Comparison of ENCODE assay signal across 7 cellular contexts in the genomic region with DNA sequence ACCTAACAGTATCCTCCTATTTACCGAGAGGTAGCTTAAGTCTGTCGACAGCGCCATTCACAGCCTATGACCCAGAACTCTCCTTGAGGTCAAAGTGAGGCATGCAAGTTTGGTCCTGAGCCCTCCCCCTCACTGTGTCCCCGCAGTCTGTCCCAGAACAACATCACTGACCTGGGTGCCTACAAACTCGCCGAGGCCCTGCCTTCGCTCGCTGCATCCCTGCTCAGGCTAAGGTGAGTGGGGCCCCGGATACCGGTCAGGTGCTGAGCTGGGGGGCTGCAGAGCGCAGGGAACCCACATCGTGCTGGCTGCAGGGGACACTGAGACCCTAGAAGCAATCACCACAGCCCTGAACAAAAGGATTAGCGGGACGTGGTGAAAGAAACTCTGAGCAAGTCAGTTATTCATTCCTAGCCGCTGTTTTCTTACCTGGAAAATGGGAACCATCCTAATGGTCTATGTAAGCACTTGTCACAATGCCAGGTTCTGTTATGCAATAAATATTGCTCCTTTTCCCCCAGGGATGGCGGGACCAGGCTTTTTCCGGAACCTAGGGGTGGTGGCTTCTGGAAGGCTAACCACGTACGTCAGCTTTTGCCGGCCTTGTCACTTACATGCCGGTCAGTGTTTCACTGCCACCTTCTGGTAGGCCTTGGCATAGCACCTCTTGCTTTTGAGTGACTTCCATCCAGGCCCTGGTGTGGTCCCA. TPM values are rescaled to one million over a fixed set of nuclear protein-coding genes. Genes with fewer than 3 reads are reported as not detected.
DNase-seq lines count a peak whose midpoint lies in the region; ATAC-seq and TF ChIP-seq lines count a peak whose summit lies in the region.

No MANE protein-coding gene starts in this region.

- H3K9me3 ChIP-seq in MG63: no peaks in the 10 kb centered on the region
- H3K9me3 ChIP-seq in suprapubic skin: no peaks in the 10 kb centered on the region

- H3K4me3 ChIP-seq in MG63 (no peak overlapping the region), suprapubic skin (no peak overlapping the region)

- peak; percentile 90 for DNase-seq in MG63
- peak; percentile 90 to 92 for DNase-seq in SHP77 (lab: John Stamatoyannopoulos, UW)
- peak; percentile 68 for DNase-seq in activated effector memory CD4-positive, alpha-beta T cell treated with Interleukin-2 at 50 U/mL for 16 hours
- peak; percentile 77 for DNase-seq in germinal center (ENCODE audit: low spot score)
- peak; percentile 100 for DNase-seq in omental fat pad (ENCODE audit: low spot score)
- DNase-seq in suprapubic skin (ENCODE audit: low spot score in 2 of 2): peak; percentile 97 to 98

- no peak for TF ChIP-seq POLR2A in suprapubic skin (IDR thresholded peaks at IDR 0.05)

- TF ChIP-seq EP300 in suprapubic skin (IDR thresholded peaks at IDR 0.05): no peak

- H3K27me3 ChIP-seq in MG63: no peaks in the 10 kb centered on the region
- H3K27me3 ChIP-seq in suprapubic skin: no peaks in the 10 kb centered on the region

- 55% methylated on average over 21 of the region's 21 CpGs for WGBS in suprapubic skin

- H3K36me3 ChIP-seq in MG63: no peaks in the 10 kb centered on the region
- no peaks in the 10 kb centered on the region for H3K36me3 ChIP-seq in suprapubic skin

- peak; percentile 68 for ATAC-seq in GM18502 (IDR thresholded peaks at IDR 0.05; ENCODE audit: poor library complexity, unreplicated experiment)
- peak; percentile 84 for ATAC-seq in omental fat pad (ENCODE audit: low FRiP score)

- no peak overlapping the region for H3K27ac ChIP-seq in suprapubic skin

- peaks cover 23% of the 10 kb centered on the region for H3K4me1 ChIP-seq in suprapubic skin

- peak in 2 of 3 donors; percentile 84 to 85 for TF ChIP-seq CTCF in omental fat pad (IDR thresholded peaks at IDR 0.05)
- TF ChIP-seq CTCF in suprapubic skin (IDR thresholded peaks at IDR 0.05): peak; percentile 89 to 97

RNA-seq across cellular contexts. Expression of a gene that starts 23.8 kb away (rescaled TPM):
- 64.1 and 87.2 TPM in 2 replicates for total RNA-seq in MG63 (2014; rRNA removed; shearing (Covaris generic); ENCODE audit: low replicate concordance)
- 10 to 100 TPM; 56.8 to 71.5 (median 64.5) TPM for total RNA-seq in omental fat pad
- total RNA-seq in suprapubic skin: 10 to 100 TPM; 35.9 to 72.7 (median 58.3) TPM

RNA-seq across cellular contexts. Expression of a gene that starts 25.9 kb away (rescaled TPM):
- total RNA-seq in MG63 (2014; rRNA removed; shearing (Covaris generic); ENCODE audit: low replicate concordance): 6.2 and 11.5 TPM in 2 replicates
- total RNA-seq in omental fat pad: 10 to 100 TPM; 24.0 to 36.9 (median 29.5) TPM
- total RNA-seq in suprapubic skin: 10 to 100 TPM; 37.2 to 62.3 (median 39.0) TPM

RNA-seq across cellular contexts. Expression of a gene that starts 41.4 kb away (rescaled TPM):
- total RNA-seq in MG63 (2014; rRNA removed; shearing (Covaris generic); ENCODE audit: low replicate concordance): not detected in 2 replicates
- total RNA-seq in omental fat pad: 100 to 1,000 TPM in 1 of 4 donors, 10 to 100 TPM in 1, 1 to 10 TPM in 2; 3.2 to 101 (median 11.2) TPM
- total RNA-seq in suprapubic skin: 10 to 100 TPM in 2 of 4 donors, 1 to 10 TPM in 2; 9.7 to 35.2 (median 18.5) TPM
